Comparison of ENCODE assay signal across 19 cellular contexts in the genomic region with DNA sequence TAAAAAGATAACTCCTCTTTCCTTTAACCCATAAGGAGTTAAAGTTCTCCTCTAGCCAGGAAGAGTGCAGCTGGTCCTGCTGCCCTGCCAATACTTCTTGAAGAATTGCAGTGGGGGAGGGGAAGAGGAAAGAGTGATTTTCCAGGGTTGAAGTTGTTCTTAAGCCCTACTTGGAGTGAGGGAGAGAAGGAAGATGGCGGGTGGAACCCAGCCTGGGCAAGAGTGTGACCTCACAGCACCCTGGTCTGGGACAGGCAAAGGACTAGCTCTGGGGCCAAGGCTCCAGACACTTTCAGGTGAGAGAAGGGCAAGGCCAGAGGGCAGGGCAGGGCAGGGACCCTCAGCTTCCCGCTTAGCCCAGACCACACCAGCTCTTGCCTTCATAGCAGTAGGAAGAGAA. TPM values are rescaled to one million over a fixed set of nuclear protein-coding genes. Genes with fewer than 3 reads are reported as not detected.
A peak's percentile ranks its signal among the peaks of the same experiment; 100 is the strongest.
DNase-seq lines count a peak whose midpoint lies in the region; ATAC-seq, FAIRE-seq and TF ChIP-seq lines count a peak whose summit lies in the region.
"Had no signal": no experiment of that assay in that cellular context is flagged by ENCODE, and none has a peak within 500 bp of the region (broad histone marks: within the 10 kb centered on the region; RNA-seq: fewer than 3 reads in every experiment).

No MANE protein-coding gene starts in this region.

- CTCF ChIA-PET in endothelial cell of umbilical vein (lab: Charles Lee), result interaction anchor here (1.0 to 1.5 kb wide), 3 partner anchors 11 to 41 kb away, joined by 3 read pairs; no protein-coding TSS in a partner anchor

- TF ChIP-seq POLR2A in endothelial cell of umbilical vein (IDR thresholded peaks at IDR 0.05; ENCODE audit: low read depth, low read length), result no peak

- no peak overlapping the region for H2BK120ac ChIP-seq in mesenchymal stem cell (ENCODE audit: low read depth, low read length)

- no peaks in the 10 kb centered on the region for H3K9me1 ChIP-seq in endothelial cell of umbilical vein (replicated peaks; ENCODE audit: control insufficient read depth, extremely low read depth, insufficient read depth, low read length)

- no peak overlapping the region for H2AFZ ChIP-seq in endothelial cell of umbilical vein (ENCODE audit: low read depth, low read length)
- no peak overlapping the region for H2AFZ ChIP-seq in mesenchymal stem cell (ENCODE audit: low read depth, low read length)

- H2BK15ac ChIP-seq in mesenchymal stem cell (ENCODE audit: low read depth, poor library complexity, severe bottlenecking), result no peak overlapping the region

- no peak overlapping the region for H3K23ac ChIP-seq in mesenchymal stem cell (ENCODE audit: low read length in 2 of 2)

- H3K79me1 ChIP-seq in mesenchymal stem cell (replicated peaks; ENCODE audit: low read length, poor library complexity, severe bottlenecking), result peaks cover 48% of the 10 kb centered on the region

- BruUV-seq in endothelial cell of umbilical vein (replicated peaks; lab: Mats Ljungman, UMichigan), result no TSS peak

- H3K4ac ChIP-seq in mesenchymal stem cell (ENCODE audit: low read depth in 1 of 2, low read length in 2 of 2), result peak overlapping the region in 1 of 2 experiments; percentile 1

- no peak overlapping the region for H3K9ac ChIP-seq in endothelial cell of umbilical vein (replicated peaks; ENCODE audit: extremely low read depth, insufficient read depth, low read length)
- H3K9ac ChIP-seq in mesenchymal stem cell (ENCODE audit: low read length), result peak overlapping the region; percentile 56

- peak; percentile 24 for DNase-seq in endothelial cell of umbilical vein (ENCODE audit: low read depth, low spot score)
- DNase-seq in mesenchymal stem cell, result no peak
- no peak for DNase-seq in tibial artery
- DNase-seq in small intestine, result no peak
- DNase-seq in SK-N-DZ (ENCODE audit: low spot score), result no peak
- DNase-seq: CD4-positive, CD25-positive, alpha-beta regulatory T cell; foreskin keratinocyte; H7; MM.1S; NCI-H2171; stimulated activated CD4-positive, alpha-beta T cell treated with anti-CD3 and anti-CD28 coated beads, Interleukin-4, amount 100 ng/mL, for 24 hours; SW 1271 had no signal

- TF ChIP-seq CTCF in VCaP (conservative IDR thresholded peaks at IDR 0.05), result no peak
- TF ChIP-seq CTCF in endothelial cell of umbilical vein (IDR thresholded peaks at IDR 0.05; ENCODE audit: extremely low read depth in 1 of 2, insufficient read depth in 1 of 2, low read depth in 1 of 2, low read length in 2 of 2), result no peak
- TF ChIP-seq CTCF in tibial artery (IDR thresholded peaks at IDR 0.05), result no peak

- H3K14ac ChIP-seq in mesenchymal stem cell (ENCODE audit: low read length in 2 of 2), result no peak overlapping the region

- peaks cover 16% of the 10 kb centered on the region for H3K4me1 ChIP-seq in endothelial cell of umbilical vein (ENCODE audit: control insufficient read depth, extremely low read depth, insufficient read depth, low read length)
- peaks cover 37% of the 10 kb centered on the region for H3K4me1 ChIP-seq in mesenchymal stem cell (ENCODE audit: control insufficient read depth, insufficient read depth, low read depth, low read length)
- H3K4me1 ChIP-seq in tibial artery, result peaks cover 4 to 81% (median 58%) of the 10 kb centered on the region in 4 donors
- peaks cover 4 to 12% of the 10 kb centered on the region in 2 donors for H3K4me1 ChIP-seq in small intestine (ENCODE audit: control insufficient read depth in 2 of 2, insufficient read depth in 1 of 2, low read depth in 1 of 2, low read length in 1 of 2)

- peak overlapping the region; percentile 29 for H4K91ac ChIP-seq in mesenchymal stem cell (ENCODE audit: low read length)

- peak overlapping the region in 1 of 2 experiments; percentile 15 for H3K18ac ChIP-seq in mesenchymal stem cell (ENCODE audit: low read depth in 1 of 2, low read length in 2 of 2)

- H3K27ac ChIP-seq in VCaP, result peak overlapping the region; percentile 16; the same call in 1 of the 2 replicates
- H3K27ac ChIP-seq in endothelial cell of umbilical vein (ENCODE audit: insufficient read depth, low read depth, low read length), result no peak overlapping the region
- H3K27ac ChIP-seq in mesenchymal stem cell (ENCODE audit: low read length, poor library complexity, severe bottlenecking), result no peak overlapping the region
- peak overlapping the region; percentile 32 to 53 for H3K27ac ChIP-seq in tibial artery
- peak overlapping the region in 1 of 2 donors; percentile 64 for H3K27ac ChIP-seq in small intestine (ENCODE audit: low read depth in 1 of 2, low read length in 1 of 2)
- H3K27ac ChIP-seq: foreskin keratinocyte had no signal

- no peak overlapping the region for H3K4me3 ChIP-seq in endothelial cell of umbilical vein (replicated peaks in 1 of 3; ENCODE audit: insufficient read depth in 1 of 3, low read depth in 1 of 3, low read length in 3 of 3)
- H3K4me3 ChIP-seq in mesenchymal stem cell (ENCODE audit: insufficient read depth in 1 of 2, low read depth in 1 of 2, low read length in 2 of 2), result peak overlapping the region in 1 of 2 experiments; percentile 63
- peak overlapping the region in 1 of 2 donors; percentile 8 for H3K4me3 ChIP-seq in tibial artery
- H3K4me3 ChIP-seq in small intestine (ENCODE audit: low read depth in 1 of 2, low read length in 2 of 2), result no peak overlapping the region

- H3K9me3 ChIP-seq in endothelial cell of umbilical vein (replicated peaks; ENCODE audit: control insufficient read depth, insufficient read depth, low read length) (no peaks in the 10 kb centered on the region), mesenchymal stem cell (ENCODE audit: control insufficient read depth, low read length) (no peaks in the 10 kb centered on the region), tibial artery (no peaks in the 10 kb centered on the region), small intestine (ENCODE audit: control insufficient read depth, low read depth) (no peaks in the 10 kb centered on the region)

- no peaks in the 10 kb centered on the region for H4K20me1 ChIP-seq in endothelial cell of umbilical vein (replicated peaks; ENCODE audit: control insufficient read depth, extremely low read depth, insufficient read depth, low read length)

- H3K79me2 ChIP-seq in endothelial cell of umbilical vein (ENCODE audit: control insufficient read depth, insufficient read depth, low read length), result peaks cover 7% of the 10 kb centered on the region

- H2BK5ac ChIP-seq in mesenchymal stem cell (ENCODE audit: low read depth, low read length, poor library complexity, severe bottlenecking), result no peak overlapping the region

- no peaks in the 10 kb centered on the region for H3K27me3 ChIP-seq in endothelial cell of umbilical vein (ENCODE audit: control insufficient read depth in 2 of 2, insufficient read depth in 2 of 2, low read length in 2 of 2)
- H3K27me3 ChIP-seq in mesenchymal stem cell (ENCODE audit: control insufficient read depth in 1 of 2, insufficient read depth in 1 of 2, low read length in 2 of 2), result no peaks in the 10 kb centered on the region
- no peaks in the 10 kb centered on the region for H3K27me3 ChIP-seq in tibial artery
- H3K27me3 ChIP-seq in small intestine (ENCODE audit: control insufficient read depth in 2 of 2, insufficient read depth in 2 of 2, low read length in 2 of 2), result no peaks in the 10 kb centered on the region
- H3K27me3 ChIP-seq: foreskin keratinocyte had no signal

- H2AK5ac ChIP-seq in mesenchymal stem cell (ENCODE audit: low read length, severe bottlenecking), result peak overlapping the region; percentile 24

- no peak overlapping the region for H3K4me2 ChIP-seq in endothelial cell of umbilical vein (ENCODE audit: insufficient read depth, low read length)
- no peak overlapping the region for H3K4me2 ChIP-seq in mesenchymal stem cell (ENCODE audit: low read length, poor library complexity, severe bottlenecking)

- WGBS in mesenchymal stem cell, result 80% methylated on average over 2 of the region's 2 CpGs
- 37 to 63% (median 51%) methylated on average over 2 of the region's 2 CpGs for WGBS in small intestine, 3 donors

- FAIRE-seq in endothelial cell of umbilical vein (lab: Jason Lieb, UNC), result no peak
- no peak for FAIRE-seq in small intestine (lab: Jason Lieb, UNC)

- no peak overlapping the region for H2BK12ac ChIP-seq in mesenchymal stem cell (ENCODE audit: low read length in 2 of 2)

- H4K8ac ChIP-seq in mesenchymal stem cell (ENCODE audit: low read length), result peak overlapping the region; percentile 1

- intact Hi-C loops in endothelial cell of umbilical vein (cut with micrococcal nuclease), result loop anchor here (10.0 kb wide), 1 partner anchor 1257 kb away; a partner anchor contains a TSS
- intact Hi-C loops in tibial artery (cut with DNase I; ENCODE audit: low total_unique reads), result no loop called here

- peaks cover 9 to 46% of the 10 kb centered on the region in 2 experiments for H3K36me3 ChIP-seq in endothelial cell of umbilical vein (ENCODE audit: control insufficient read depth in 2 of 2, extremely low read depth in 1 of 2, insufficient read depth in 2 of 2, low read length in 2 of 2)
- H3K36me3 ChIP-seq in mesenchymal stem cell (ENCODE audit: control insufficient read depth in 1 of 2, insufficient read depth in 2 of 2, low read depth in 1 of 2, low read length in 2 of 2), result peaks cover 64 to 78% of the 10 kb centered on the region in 2 experiments
- peaks cover 75 to 77% (median 76%) of the 10 kb centered on the region in 3 donors for H3K36me3 ChIP-seq in tibial artery
- H3K36me3 ChIP-seq in small intestine (ENCODE audit: control insufficient read depth in 2 of 2, insufficient read depth in 2 of 2, low read length in 2 of 2), result peaks cover 5 to 8% of the 10 kb centered on the region in 2 donors

- dilution Hi-C loops in endothelial cell of umbilical vein (cut with MboI; ENCODE audit: extremely low pct_ligation_motif_present, low sequenced_read_pairs), result no loop called here

- POLR2A ChIA-PET in endothelial cell of umbilical vein (lab: Charles Lee), result no interaction called here

- no peak for ATAC-seq in GM18511 (IDR thresholded peaks at IDR 0.05; ENCODE audit: unreplicated experiment)
- ATAC-seq: foreskin keratinocyte; stimulated activated memory B cell treated with anti-CD40 and anti-IgM and Interleukin-4, amounts not matched to agents 10 μg/mL and 1 μg/mL and 100 μg/mL, for 72 hours had no signal

RNA-seq across cellular contexts. Expression of a gene that starts 6.6 kb away (rescaled TPM):
- total RNA-seq in endothelial cell of umbilical vein, result 93.6 and 111 TPM in 2 replicates
- polyA plus RNA-seq in endothelial cell of umbilical vein (48.9 and 54.6 TPM in 2 replicates), small intestine (100 to 1,000 TPM in 1 of 3 donors, 10 to 100 TPM in 2; 72.1 to 178 (median 98.4) TPM)
- polyA plus RNA-seq in endothelial cell of umbilical vein (2011; cell fraction: cytosol; rRNA removed), result 41.5 and 43.0 TPM in 2 replicates
- polyA plus RNA-seq in endothelial cell of umbilical vein (2011; cell fraction: nucleus; rRNA removed), result 114 and 135 TPM in 2 replicates
- polyA plus RNA-seq in endothelial cell of umbilical vein (2012), result 85.2 and 116 TPM in 2 replicates
- polyA minus RNA-seq in endothelial cell of umbilical vein, result 77.6 and 97.5 TPM in 2 replicates
- 11.9 TPM for polyA minus RNA-seq in endothelial cell of umbilical vein (2011; cell fraction: cytosol; rRNA and poly(A)+ RNA removed)
- polyA minus RNA-seq in endothelial cell of umbilical vein (2011; cell fraction: nucleus; rRNA and poly(A)+ RNA removed), result 36.8 and 38.3 TPM in 2 replicates
- polyA plus RNA-seq in mesenchymal stem cell (2013, experiment 1 of 2), result 141 TPM
- polyA plus RNA-seq in mesenchymal stem cell (2013, experiment 2 of 2), result 142 TPM
- 8.5 and 10.8 TPM in 2 replicates for polyA plus RNA-seq in SK-N-DZ (2014; cell fraction: cytosol; rRNA removed)
- 17.0 and 19.4 TPM in 2 replicates for polyA plus RNA-seq in SK-N-DZ (2014; cell fraction: nucleus; rRNA removed)

RNA-seq across cellular contexts. Expression of a gene that starts 17.5 kb away (rescaled TPM):
- total RNA-seq in endothelial cell of umbilical vein, result 140 and 146 TPM in 2 replicates
- polyA plus RNA-seq in endothelial cell of umbilical vein, result 123 and 130 TPM in 2 replicates
- 150 and 190 TPM in 2 replicates for polyA plus RNA-seq in endothelial cell of umbilical vein (2011; cell fraction: cytosol; rRNA removed)
- 106 and 107 TPM in 2 replicates for polyA plus RNA-seq in endothelial cell of umbilical vein (2011; cell fraction: nucleus; rRNA removed)
- polyA plus RNA-seq in endothelial cell of umbilical vein (2012), result 106 and 145 TPM in 2 replicates
- polyA minus RNA-seq in endothelial cell of umbilical vein, result 121 and 142 TPM in 2 replicates
- polyA minus RNA-seq in endothelial cell of umbilical vein (2011; cell fraction: cytosol; rRNA and poly(A)+ RNA removed), result 156 TPM
- 22.6 and 36.0 TPM in 2 replicates for polyA minus RNA-seq in endothelial cell of umbilical vein (2011; cell fraction: nucleus; rRNA and poly(A)+ RNA removed)
- polyA plus RNA-seq in mesenchymal stem cell (2013, experiment 1 of 2), result 79.2 TPM
- polyA plus RNA-seq in mesenchymal stem cell (2013, experiment 2 of 2), result 75.1 TPM
- polyA plus RNA-seq in small intestine, result 10 to 100 TPM; 32.4 to 92.0 (median 35.4) TPM
- polyA plus RNA-seq in SK-N-DZ (2014; cell fraction: cytosol; rRNA removed), result 201 and 209 TPM in 2 replicates
- polyA plus RNA-seq in SK-N-DZ (2014; cell fraction: nucleus; rRNA removed), result 119 and 137 TPM in 2 replicates

RNA-seq across cellular contexts. Expression of a gene that starts 20.0 kb away (rescaled TPM):
- not detected in 2 replicates for total RNA-seq in endothelial cell of umbilical vein
- polyA plus RNA-seq in endothelial cell of umbilical vein (not detected in 2 replicates), small intestine (under 1 TPM in 1 of 3 donors, not detected in 2; 0.46 TPM)
- polyA plus RNA-seq in endothelial cell of umbilical vein (2011; cell fraction: cytosol; rRNA removed), result not detected in 2 replicates
- polyA plus RNA-seq in endothelial cell of umbilical vein (2011; cell fraction: nucleus; rRNA removed), result not detected in 2 replicates
- not detected in 2 replicates for polyA plus RNA-seq in endothelial cell of umbilical vein (2012)
- polyA minus RNA-seq in endothelial cell of umbilical vein, result not detected in 2 replicates
- not detected for polyA minus RNA-seq in endothelial cell of umbilical vein (2011; cell fraction: cytosol; rRNA and poly(A)+ RNA removed)
- not detected in 2 replicates for polyA minus RNA-seq in endothelial cell of umbilical vein (2011; cell fraction: nucleus; rRNA and poly(A)+ RNA removed)
- not detected for polyA plus RNA-seq in mesenchymal stem cell (2013, experiment 1 of 2)
- not detected for polyA plus RNA-seq in mesenchymal stem cell (2013, experiment 2 of 2)
- polyA plus RNA-seq in SK-N-DZ (2014; cell fraction: cytosol; rRNA removed), result 22.0 and 31.4 TPM in 2 replicates
- 27.6 and 42.7 TPM in 2 replicates for polyA plus RNA-seq in SK-N-DZ (2014; cell fraction: nucleus; rRNA removed)
- total RNA-seq: activated naive CD4-positive, alpha-beta T cell treated with anti-CD3 and anti-CD28 coated beads, Interleukin-2, amount 50 U/mL, for 72 hours; CD4-positive, CD25-positive, alpha-beta regulatory T cell; cerebellum; foreskin keratinocyte; H7; HT-29; renal cortical epithelial cell had no signal
- polyA plus RNA-seq: CD4-positive, CD25-positive, alpha-beta regulatory T cell; foreskin keratinocyte had no signal

Comparison
In these comparisons a context has a peak if more than half of its experiments do, and no peak if none do; other contexts are left out.
1. H3K27ac ChIP-seq: peak in VCaP (single experiment) and tibial artery (2 of 2); none in endothelial cell of umbilical vein (single experiment) and mesenchymal stem cell (single experiment).